ENCODE assay signal across 8 cellular contexts in the genomic region with DNA sequence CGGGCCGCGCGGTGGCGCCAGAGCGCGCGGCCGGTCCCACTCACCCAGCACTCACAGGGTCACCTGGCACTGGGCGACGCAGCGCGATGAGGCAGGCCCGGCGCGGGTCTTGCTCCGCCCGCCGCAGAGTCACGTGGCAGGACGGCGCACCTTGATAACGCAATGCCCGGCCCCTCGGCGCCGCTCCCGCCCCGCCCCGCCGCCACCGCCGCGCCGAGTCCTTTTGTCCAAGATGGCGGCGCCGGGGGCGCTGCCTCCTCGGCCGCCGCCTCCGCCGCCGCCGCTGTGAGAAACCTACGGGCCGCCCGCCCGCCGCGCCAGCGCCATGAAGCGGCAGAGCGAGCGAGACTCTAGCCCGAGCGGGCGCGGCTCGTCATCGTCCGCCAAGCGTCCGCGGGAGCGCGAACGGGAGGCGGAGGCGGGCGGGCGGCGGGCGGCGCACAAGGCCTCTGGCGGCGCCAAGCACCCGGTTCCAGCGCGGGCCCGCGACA. TPM values are rescaled to one million over a fixed set of nuclear protein-coding genes. Genes with fewer than 3 reads are reported as not detected.
DNase-seq lines count a peak whose midpoint lies in the region; ATAC-seq and TF ChIP-seq lines count a peak whose summit lies in the region.

TSS of gene RBM15B (plus strand) at position 211 of the 491 bp plus-strand sequence. CDS start at position 326, 115 bp downstream.

- peak; percentile 92 for ATAC-seq in DND-41 (ENCODE audit: insufficient read depth, low read depth)
- ATAC-seq in GM21786 (IDR thresholded peaks at IDR 0.05; ENCODE audit: unreplicated experiment) = peak; percentile 96
- ATAC-seq in naive thymus-derived CD8-positive, alpha-beta T cell = peak; percentile 88 to 92

- H3K9me3 ChIP-seq in DND-41 (ENCODE audit: insufficient read depth, low read length, severe bottlenecking) (no peaks in the 10 kb centered on the region), Karpas-422 (ENCODE audit: low read length) (no peaks in the 10 kb centered on the region), fibroblast of lung (ENCODE audit: control insufficient read depth, insufficient read depth, low read depth, low read length) (no peaks in the 10 kb centered on the region)

- H3K27ac Mint-ChIP-seq in naive thymus-derived CD8-positive, alpha-beta T cell = peak within 1 kb of the TSS; percentile 63 to 96 (median 91)

- H2AFZ ChIP-seq in DND-41 (ENCODE audit: low read depth, low read length) (peak within 1 kb of the TSS; percentile 91), Karpas-422 (ENCODE audit: low read length) (no peak within 1 kb of the TSS), fibroblast of lung (ENCODE audit: low read length) (no peak within 1 kb of the TSS)

- POLR2A ChIA-PET in naive thymus-derived CD8-positive, alpha-beta T cell (lab: Charles Lee) = interaction anchor here (2.1 kb wide), 1 partner anchor 108 kb away, joined by 8 read pairs; the partner anchor contains the start of gene DCAF1

- H3K27ac ChIP-seq in DND-41 (ENCODE audit: low read length) = peak within 1 kb of the TSS; percentile 80
- peak within 1 kb of the TSS; percentile 44; the same call in 1 of the 2 replicates for H3K27ac ChIP-seq in Karpas-422 (ENCODE audit: low read length)
- peak within 1 kb of the TSS; percentile 87 for H3K27ac ChIP-seq in fibroblast of lung (ENCODE audit: insufficient read depth, low read length)

- H3K9ac ChIP-seq in DND-41 (ENCODE audit: low read depth, low read length) (peak within 1 kb of the TSS; percentile 80), Karpas-422 (ENCODE audit: low read length) (peak within 1 kb of the TSS; percentile 96), fibroblast of lung (ENCODE audit: insufficient read depth, low read length) (peak within 1 kb of the TSS; percentile 95)

- H3K27me3 Mint-ChIP-seq in naive thymus-derived CD8-positive, alpha-beta T cell = no peaks in the 10 kb centered on the region

- peak within 1 kb of the TSS; percentile 67 to 88 (median 78) for H3K4me3 Mint-ChIP-seq in naive thymus-derived CD8-positive, alpha-beta T cell

- no peaks in the 10 kb centered on the region for H3K9me2 ChIP-seq in Karpas-422 (replicated peaks; ENCODE audit: insufficient read depth, low read length)

- DNase-seq in DND-41 (peak; percentile 97), Karpas-422 (peak; percentile 98), RPMI7951 (ENCODE audit: low read depth) (peak; percentile 96), fibroblast of lung (ENCODE audit: low read depth in 2 of 2) (peak; percentile 95 to 96)
- peak; percentile 95 to 97 for DNase-seq in activated T-helper 1 cell treated with anti-CD3 and anti-CD28 coated beads, Interleukin-2, amount 50 U/mL, for 16 hours (ENCODE audit: low read depth in 1 of 2, low spot score in 1 of 2)
- peak; percentile 93 to 98 (median 96) for DNase-seq in naive thymus-derived CD8-positive, alpha-beta T cell
- peak; percentile 97 for DNase-seq in stimulated activated naive CD4-positive, alpha-beta T cell treated with Interleukin-2 at 50 U/mL for 16 hours (lab: John Stamatoyannopoulos, UW)

- H3K36me3 ChIP-seq in DND-41 (ENCODE audit: insufficient read depth, low read length) = peaks cover 88% of the 10 kb centered on the region
- H3K36me3 ChIP-seq in Karpas-422 (ENCODE audit: insufficient read depth, low read length) = peaks cover 35% of the 10 kb centered on the region; the same call in 1 of the 2 replicates
- peaks cover 35% of the 10 kb centered on the region for H3K36me3 ChIP-seq in fibroblast of lung (ENCODE audit: control insufficient read depth, insufficient read depth, low read length)

- H3K4me2 ChIP-seq in DND-41 (ENCODE audit: insufficient read depth, low read length) = peak within 1 kb of the TSS; percentile 90
- H3K4me2 ChIP-seq in Karpas-422 (ENCODE audit: low read depth, low read length, poor library complexity, severe bottlenecking) = peak within 1 kb of the TSS; percentile 85
- peak within 1 kb of the TSS; percentile 66 for H3K4me2 ChIP-seq in fibroblast of lung (ENCODE audit: extremely low read depth, insufficient read depth, low read length)

- peak within 1 kb of the TSS; percentile 46 to 93; a peak in 3 of 4 replicates for H3K4me3 ChIP-seq in DND-41 (ENCODE audit: low read depth in 1 of 2, low read length in 2 of 2)
- H3K4me3 ChIP-seq in Karpas-422 (ENCODE audit: low read length) = peak within 1 kb of the TSS; percentile 81
- peak within 1 kb of the TSS; percentile 49 to 75 (median 72) for H3K4me3 ChIP-seq in fibroblast of lung (replicated peaks in 1 of 4; ENCODE audit: control extremely low read depth in 1 of 4, insufficient read depth in 1 of 4, low read depth in 3 of 4, low read length in 4 of 4)

- H3K36me3 Mint-ChIP-seq in naive thymus-derived CD8-positive, alpha-beta T cell = peaks cover 0 to 45% (median 17%) of the 10 kb centered on the region in 3 donors

- peaks cover 92% of the 10 kb centered on the region for H3K79me2 ChIP-seq in DND-41 (ENCODE audit: insufficient read depth, low read length)
- peaks cover 60% of the 10 kb centered on the region for H3K79me2 ChIP-seq in Karpas-422 (ENCODE audit: low read length)
- peaks cover 67% of the 10 kb centered on the region for H3K79me2 ChIP-seq in fibroblast of lung (ENCODE audit: control insufficient read depth, insufficient read depth, low read length)

- no peaks in the 10 kb centered on the region for H3K27me3 ChIP-seq in DND-41 (ENCODE audit: insufficient read depth, low read length, poor library complexity)
- no peaks in the 10 kb centered on the region for H3K27me3 ChIP-seq in Karpas-422 (ENCODE audit: low read length)
- no peaks in the 10 kb centered on the region for H3K27me3 ChIP-seq in fibroblast of lung (ENCODE audit: control insufficient read depth, insufficient read depth, low read length)

- TF ChIP-seq CTCF in DND-41 (IDR thresholded peaks at IDR 0.05; ENCODE audit: borderline replicate concordance, extremely low read depth, low read length, poor library complexity, severe bottlenecking) (peak; percentile 90), fibroblast of lung (conservative IDR thresholded peaks at IDR 0.05 in 1 of 2, IDR thresholded peaks at IDR 0.05 in 1 of 2; ENCODE audit: low read depth in 1 of 2, low read length in 2 of 2) (peak in 1 of 2 donors; percentile 77)

- H3K9me3 Mint-ChIP-seq in naive thymus-derived CD8-positive, alpha-beta T cell = peaks cover 0 to 10% (median 0%) of the 10 kb centered on the region in 9 donors

- H4K20me1 ChIP-seq in DND-41 (ENCODE audit: insufficient read depth, low read length) (peaks cover 75% of the 10 kb centered on the region), Karpas-422 (ENCODE audit: insufficient read depth, low read depth, low read length) (peaks cover 23% of the 10 kb centered on the region), fibroblast of lung (ENCODE audit: control insufficient read depth, extremely low read depth, insufficient read depth, low read length) (peaks cover 1% of the 10 kb centered on the region)

- peaks cover 23 to 77% (median 62%) of the 10 kb centered on the region in 4 donors for H3K4me1 Mint-ChIP-seq in naive thymus-derived CD8-positive, alpha-beta T cell

- H3K4me1 ChIP-seq in DND-41 (ENCODE audit: insufficient read depth, low read length) (peaks cover 82% of the 10 kb centered on the region), Karpas-422 (ENCODE audit: low read length) (peaks cover 65% of the 10 kb centered on the region), fibroblast of lung (ENCODE audit: control insufficient read depth, extremely low read depth, insufficient read depth, low read length) (peaks cover 24% of the 10 kb centered on the region)

RNA-seq across cellular contexts. Expression of gene RBM15B, which starts in this region (rescaled TPM):
- total RNA-seq in Karpas-422 (2014; rRNA removed; shearing (Covaris generic); ENCODE audit: low replicate concordance) = 17.1 and 26.1 TPM in 2 replicates
- total RNA-seq in RPMI7951 (2014; rRNA removed; shearing (Covaris generic)) = 13.3 and 14.9 TPM in 2 replicates
- 29.9 and 35.7 TPM in 2 replicates for total RNA-seq in fibroblast of lung
- polyA plus RNA-seq in fibroblast of lung = 14.7 and 19.9 TPM in 2 replicates
- 20.8 and 25.5 TPM in 2 replicates for polyA plus RNA-seq in fibroblast of lung (2012)
- 32.0 and 44.4 TPM in 2 replicates for polyA minus RNA-seq in fibroblast of lung (ENCODE audit: low replicate concordance)
- total RNA-seq in naive thymus-derived CD8-positive, alpha-beta T cell = 10 to 100 TPM; 41.8 to 42.0 TPM
- polyA plus RNA-seq in naive thymus-derived CD8-positive, alpha-beta T cell = 10 to 100 TPM; 12.9 to 27.3 (median 14.2) TPM

Comparison
In these comparisons a context has a peak if more than half of its experiments do, and no peak if none do; other contexts are left out.
1. Peak in every context shown above with its lines: DNase-seq, ATAC-seq, H3K4me3 ChIP-seq and H3K27ac ChIP-seq.